ENCODE assay signal across 39 cellular contexts in genomic region chr10:81885491-81885890, GRCh38. TPM values are rescaled to one million over a fixed set of nuclear protein-coding genes. Genes with fewer than 3 reads are reported as not detected.
"Had no signal": no experiment of that assay in that cellular context is flagged by ENCODE, and none has a peak within 500 bp of the region (broad histone marks: within the 10 kb centered on the region; RNA-seq: fewer than 3 reads in every experiment).

No MANE protein-coding gene starts in this region.

- H3K36me3 ChIP-seq: MG63 had no signal

- H3K27me3 ChIP-seq: MG63 had no signal

- H3K9me3 ChIP-seq: MG63 had no signal

- DNase-seq: Karpas-422, Kasumi-1, MG63, MM.1S, MV-4-11, NCI-H1048, NCI-H1092, NCI-H1092 treated with DMSO at 0.1 percent for 48 hours, NCI-H1105, NCI-H1105 treated with DMSO at 0.1 percent for 48 hours, NCI-H1417, NCI-H1417 treated with DMSO at 0.1 percent for 48 hours, NCI-H1436, NCI-H1436 treated with DMSO at 0.1 percent for 48 hours, NCI-H146, NCI-H1694, NCI-H1694 treated with DMSO at 0.1 percent for 48 hours, NCI-H187, NCI-H187 treated with DMSO at 0.1 percent for 48 hours, NCI-H1930, NCI-H2029, NCI-H2029 treated with DMSO at 0.1 percent for 48 hours, NCI-H2081, NCI-H2081 treated with DMSO at 0.1 percent for 48 hours, NCI-H2107, NCI-H2171, NCI-H2171 treated with DMSO at 0.1 percent for 48 hours, NCI-H2227 treated with DMSO at 0.1 percent for 48 hours, NCI-H226, NCI-H345, NCI-H446, NCI-H446 treated with DMSO at 0.1 percent for 48 hours, NCI-H510A, NCI-H510A treated with DMSO at 0.1 percent for 48 hours, NCI-H524 had no signal

- H3K4me3 ChIP-seq: MG63 had no signal

RNA-seq across cellular contexts. Expression of gene NRG3, which starts 10.5 kb away (rescaled TPM):
- total RNA-seq: LHCN-M2, M059J, MCF 10A, NCI-H460 had no signal
